39 cellular contexts compared by ENCODE assay signal in the genomic region with DNA sequence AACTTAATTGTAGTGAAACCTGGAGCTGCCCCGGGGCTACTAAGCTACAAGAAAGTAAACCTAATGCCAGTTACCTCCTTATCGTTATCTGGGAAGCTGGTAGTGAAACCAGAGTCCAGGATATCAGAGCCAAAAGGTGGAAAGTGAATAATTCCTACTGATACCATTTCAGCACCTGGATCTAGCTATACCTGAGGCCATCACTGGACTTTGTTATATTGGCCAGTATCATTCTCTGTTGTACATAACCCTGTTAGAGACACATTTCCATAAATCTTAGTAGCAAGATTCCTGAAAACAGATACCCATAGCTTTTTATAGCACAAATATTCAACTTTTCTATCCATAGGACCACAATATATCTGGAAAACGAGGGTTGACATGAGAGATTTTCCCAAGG.
"Had no signal": no experiment of that assay in that cellular context is flagged by ENCODE, and none has a peak within 500 bp of the region (broad histone marks: within the 10 kb centered on the region; RNA-seq: fewer than 3 reads in every experiment).

No MANE protein-coding gene starts in this region.

- H3K9me3 ChIP-seq: adrenal gland, ascending aorta, body of pancreas, breast epithelium had no signal

- H3K9me3 Mint-ChIP-seq: activated naive CD4-positive, alpha-beta T cell treated with anti-CD3 and anti-CD28 coated beads, Interleukin-2, amount 10 ng/mL, durations not matched to agents 7 days and 5 days; activated naive CD4-positive, alpha-beta T cell treated with anti-CD3 and anti-CD28 coated beads, Interleukin-2, amount 50 U/mL, for 24 hours; activated naive CD8-positive, alpha-beta T cell treated with anti-CD3 and anti-CD28 coated beads for 36 hours; activated naive CD8-positive, alpha-beta T cell treated with anti-CD3 and anti-CD28 coated beads, Interleukin-2, amount 10 ng/mL, durations not matched to agents 7 days and 5 days; activated naive CD8-positive, alpha-beta T cell treated with anti-CD3 and anti-CD28 coated beads, Interleukin-2, amount 50 U/mL, for 24 hours; activated T-helper 17 cell treated with anti-CD3 and anti-CD28 coated beads, Interleukin-2, amount 50 U/mL, for 72 hours; activated T-helper 2 cell treated with anti-CD3 and anti-CD28 coated beads, Interferon-gamma antibody, Interleukin-2, Interleukin-4, amounts not matched to agents 10 μg/mL and 5 μg/mL and 100 μg/mL, durations not matched to agents 14 hours and 24 hours and 36 hours had no signal

- H3K4me3 Mint-ChIP-seq: activated naive CD4-positive, alpha-beta T cell treated with anti-CD3 and anti-CD28 coated beads for 36 hours; activated naive CD4-positive, alpha-beta T cell treated with anti-CD3 and anti-CD28 coated beads, Interleukin-2, amount 10 ng/mL, durations not matched to agents 7 days and 5 days; activated naive CD4-positive, alpha-beta T cell treated with anti-CD3 and anti-CD28 coated beads, Interleukin-2, amount 50 U/mL, for 24 hours; activated naive CD8-positive, alpha-beta T cell; activated naive CD8-positive, alpha-beta T cell treated with anti-CD3 and anti-CD28 coated beads for 36 hours; activated naive CD8-positive, alpha-beta T cell treated with anti-CD3 and anti-CD28 coated beads, Interleukin-2, amount 10 ng/mL, durations not matched to agents 7 days and 5 days; activated naive CD8-positive, alpha-beta T cell treated with anti-CD3 and anti-CD28 coated beads, Interleukin-2, amount 50 U/mL, for 24 hours; activated T-cell treated with anti-CD3 and anti-CD28 coated beads, Interleukin-2, amount 50 U/mL, for 24 hours; activated T-cell treated with anti-CD3 and anti-CD28 coated beads, Interleukin-2, amount 50 U/mL, for 4 hours; activated T-cell treated with anti-CD3 and anti-CD28 coated beads, Interleukin-2, amount 50 U/mL, for 72 hours; activated T-helper 17 cell treated with anti-CD3 and anti-CD28 coated beads, Interleukin-2, amount 50 U/mL, for 72 hours; brain; central memory CD8-positive, alpha-beta T cell had no signal

- DNase-seq: activated effector memory CD4-positive, alpha-beta T cell treated with anti-CD3 and anti-CD28 coated beads, Interleukin-2, amount 50 U/mL, for 16 hours; activated effector memory CD4-positive, alpha-beta T cell treated with Interleukin-2 at 50 U/mL for 16 hours; activated gamma-delta T cell; activated gamma-delta T cell treated with Interleukin-2 at 50 U/mL for 16 hours; activated naive CD4-positive, alpha-beta T cell; activated naive CD4-positive, alpha-beta T cell treated with anti-CD3 and anti-CD28 coated beads for 36 hours; activated naive CD4-positive, alpha-beta T cell treated with anti-CD3 and anti-CD28 coated beads, Interleukin-2, amount 10 ng/mL, durations not matched to agents 7 days and 5 days; activated naive CD4-positive, alpha-beta T cell treated with anti-CD3 and anti-CD28 coated beads, Interleukin-2, amount 50 U/mL, for 16 hours; activated naive CD4-positive, alpha-beta T cell treated with Interleukin-2 at 50 U/mL for 16 hours; activated naive CD8-positive, alpha-beta T cell treated with anti-CD3 and anti-CD28 coated beads for 36 hours; activated naive CD8-positive, alpha-beta T cell treated with anti-CD3 and anti-CD28 coated beads, Interleukin-2, amount 10 ng/mL, durations not matched to agents 7 days and 5 days; activated naive CD8-positive, alpha-beta T cell treated with anti-CD3 and anti-CD28 coated beads, Interleukin-2, amount 50 U/mL, for 24 hours; activated T-cell treated with anti-CD3 and anti-CD28 coated beads, Interleukin-2, amount 50 U/mL, for 1 hour; activated T-cell treated with anti-CD3 and anti-CD28 coated beads, Interleukin-2, amount 50 U/mL, for 24 hours; activated T-cell treated with anti-CD3 and anti-CD28 coated beads, Interleukin-2, amount 50 U/mL, for 4 hours; activated T-cell treated with anti-CD3 and anti-CD28 coated beads, Interleukin-2, amount 50 U/mL, for 48 hours; activated T-cell treated with anti-CD3 and anti-CD28 coated beads, Interleukin-2, amount 50 U/mL, for 72 hours; adrenal gland; amniotic stem cell; amygdala; anterior cingulate cortex; aorta; brain microvascular endothelial cell; caudate nucleus; central memory CD4-positive, alpha-beta T cell; cerebellar nuclear complex had no signal

- H3K27ac Mint-ChIP-seq: activated naive CD4-positive, alpha-beta T cell treated with anti-CD3 and anti-CD28 coated beads for 36 hours; activated naive CD4-positive, alpha-beta T cell treated with anti-CD3 and anti-CD28 coated beads, Interleukin-2, amount 10 ng/mL, durations not matched to agents 7 days and 5 days; activated naive CD4-positive, alpha-beta T cell treated with anti-CD3 and anti-CD28 coated beads, Interleukin-2, amount 50 U/mL, for 24 hours; activated naive CD4-positive, alpha-beta T cell treated with anti-CD3 and anti-CD28 coated beads, Interleukin-2, amount 50 U/mL, for 72 hours; activated naive CD8-positive, alpha-beta T cell; activated naive CD8-positive, alpha-beta T cell treated with anti-CD3 and anti-CD28 coated beads for 36 hours; activated naive CD8-positive, alpha-beta T cell treated with anti-CD3 and anti-CD28 coated beads, Interleukin-2, amount 10 ng/mL, durations not matched to agents 7 days and 5 days; activated naive CD8-positive, alpha-beta T cell treated with anti-CD3 and anti-CD28 coated beads, Interleukin-2, amount 50 U/mL, for 24 hours; activated T-cell treated with anti-CD3 and anti-CD28 coated beads, Interleukin-2, amount 50 U/mL, for 24 hours; activated T-cell treated with anti-CD3 and anti-CD28 coated beads, Interleukin-2, amount 50 U/mL, for 72 hours; activated T-helper 17 cell treated with anti-CD3 and anti-CD28 coated beads, Interleukin-2, amount 50 U/mL, for 72 hours; activated T-helper 2 cell treated with anti-CD3 and anti-CD28 coated beads, Interferon-gamma antibody, Interleukin-2, Interleukin-4, amounts not matched to agents 10 μg/mL and 5 μg/mL and 100 μg/mL, durations not matched to agents 14 hours and 24 hours and 36 hours; brain had no signal

- FAIRE-seq: astrocyte, bronchial epithelial cell had no signal

- H3K4me3 ChIP-seq: adrenal gland, ascending aorta, body of pancreas, breast epithelium, cardiac muscle cell had no signal

- H3K4me1 Mint-ChIP-seq: activated naive CD4-positive, alpha-beta T cell treated with anti-CD3 and anti-CD28 coated beads, Interleukin-2, amount 10 ng/mL, durations not matched to agents 7 days and 5 days; activated naive CD4-positive, alpha-beta T cell treated with anti-CD3 and anti-CD28 coated beads, Interleukin-2, amount 50 U/mL, for 24 hours; activated naive CD8-positive, alpha-beta T cell treated with anti-CD3 and anti-CD28 coated beads for 36 hours; activated naive CD8-positive, alpha-beta T cell treated with anti-CD3 and anti-CD28 coated beads, Interleukin-2, amount 10 ng/mL, durations not matched to agents 7 days and 5 days; activated naive CD8-positive, alpha-beta T cell treated with anti-CD3 and anti-CD28 coated beads, Interleukin-2, amount 50 U/mL, for 24 hours; activated T-helper 17 cell treated with anti-CD3 and anti-CD28 coated beads, Interleukin-2, amount 50 U/mL, for 72 hours; brain; central memory CD8-positive, alpha-beta T cell had no signal

- H3K27me3 ChIP-seq: adrenal gland, ascending aorta, body of pancreas, brain microvascular endothelial cell, breast epithelium, cardiac muscle cell had no signal

- H3K36me3 ChIP-seq: adrenal gland, ascending aorta, brain microvascular endothelial cell, breast epithelium, cardiac muscle cell had no signal

- ATAC-seq: activated naive CD4-positive, alpha-beta T cell treated with anti-CD3 and anti-CD28 coated beads, Interleukin-2, amount 50 U/mL, for 72 hours; activated naive CD8-positive, alpha-beta T cell treated with anti-CD3 and anti-CD28 coated beads, Interleukin-2, amount 50 U/mL, for 24 hours; activated T-cell treated with anti-CD3 and anti-CD28 coated beads, Interleukin-2, amount 50 U/mL, for 4 hours; activated T-cell treated with anti-CD3 and anti-CD28 coated beads, Interleukin-2, amount 50 U/mL, for 72 hours; activated T-helper 17 cell treated with anti-CD3 and anti-CD28 coated beads, Interleukin-2, amount 50 U/mL, for 72 hours; body of pancreas had no signal

- H3K36me3 Mint-ChIP-seq: activated naive CD4-positive, alpha-beta T cell treated with anti-CD3 and anti-CD28 coated beads, Interleukin-2, amount 10 ng/mL, durations not matched to agents 7 days and 5 days; activated naive CD4-positive, alpha-beta T cell treated with anti-CD3 and anti-CD28 coated beads, Interleukin-2, amount 50 U/mL, for 24 hours; activated naive CD4-positive, alpha-beta T cell treated with anti-CD3 and anti-CD28 coated beads, Interleukin-2, amount 50 U/mL, for 72 hours; activated naive CD8-positive, alpha-beta T cell; activated naive CD8-positive, alpha-beta T cell treated with anti-CD3 and anti-CD28 coated beads for 36 hours; activated naive CD8-positive, alpha-beta T cell treated with anti-CD3 and anti-CD28 coated beads, Interleukin-2, amount 10 ng/mL, durations not matched to agents 7 days and 5 days; brain had no signal

- H3K27me3 Mint-ChIP-seq: activated naive CD4-positive, alpha-beta T cell treated with anti-CD3 and anti-CD28 coated beads, Interleukin-2, amount 10 ng/mL, durations not matched to agents 7 days and 5 days; activated naive CD8-positive, alpha-beta T cell treated with anti-CD3 and anti-CD28 coated beads, Interleukin-2, amount 10 ng/mL, durations not matched to agents 7 days and 5 days had no signal

- H3K27ac ChIP-seq: adrenal gland, ascending aorta, body of pancreas, brain microvascular endothelial cell, breast epithelium, cardiac muscle cell had no signal

- H3K4me1 ChIP-seq: adrenal gland, ascending aorta, breast epithelium had no signal
